8 cellular contexts compared by ENCODE assay signal in genomic region chr1:39491146-39491921, GRCh38. TPM values are rescaled to one million over a fixed set of nuclear protein-coding genes. Genes with fewer than 3 reads are reported as not detected.
A peak's percentile ranks its signal among the peaks of the same experiment; 100 is the strongest.
DNase-seq lines count a peak whose midpoint lies in the region; TF ChIP-seq lines count a peak whose summit lies in the region.

Gene BMP8A (plus strand): TSS chr1:39491636. CDS start chr1:39491992, 356 bp downstream.

- no peaks in the 10 kb centered on the region for H3K4me1 ChIP-seq in GM23248 (ENCODE audit: insufficient read depth)

- CTCF ChIA-PET in MCF 10A (lab: Yijun Ruan, JAX), result interaction anchor here (1.2 kb wide), 1 partner anchor 20 kb away, joined by 4 read pairs; no protein-coding TSS in a partner anchor

- no peak within 1 kb of the TSS for H3K9ac ChIP-seq in GM23248

- no TSS peak for BruUV-seq in MCF 10A (replicated peaks; lab: Mats Ljungman, UMichigan)

- no peaks in the 10 kb centered on the region for H3K4me1 Mint-ChIP-seq in MCF 10A (ENCODE audit: insufficient read depth, unreplicated experiment)

- peak within 1 kb of the TSS; percentile 44 for H3K4me3 Mint-ChIP-seq in MCF 10A (ENCODE audit: unreplicated experiment)

- in situ Hi-C loops in GM23248 (cut with MboI), result no loop called here

- H3K9me3 Mint-ChIP-seq in MCF 10A (ENCODE audit: unreplicated experiment), result no peaks in the 10 kb centered on the region

- no peaks in the 10 kb centered on the region for H3K9me3 ChIP-seq in GM23248 (ENCODE audit: low read depth)

- H3K79me2 ChIP-seq in GM23248 (ENCODE audit: insufficient read depth), result no peaks in the 10 kb centered on the region

- peak within 1 kb of the TSS; percentile 43 for H3K27ac Mint-ChIP-seq in MCF 10A (ENCODE audit: low read depth, unreplicated experiment)

- H3K27me3 ChIP-seq in GM23248 (replicated peaks; ENCODE audit: insufficient read depth), result no peaks in the 10 kb centered on the region; the same call in 1 of the 2 replicates

- intact Hi-C loops in MCF 10A (cut with micrococcal nuclease), result no loop called here

- peaks cover 33% of the 10 kb centered on the region for H3F3A ChIP-seq in GM23248 (ENCODE audit: insufficient read depth)

- TF ChIP-seq CTCF in MCF 10A (IDR thresholded peaks at IDR 0.05; ENCODE audit: unreplicated experiment), result no peak

- WGBS in GM23248 (ENCODE audit: low coverage in 1 of 2, low lambda C conversion rate in 2 of 2, missing lambda C conversion rate in 2 of 2), 2 experiments, result 1 to 2% methylated on average over 33 to 83 of the region's 112 CpGs

- no peak within 1 kb of the TSS for H3K27ac ChIP-seq in GM23248

- 0 out of 2 replicates have a peak within 1 kb of the TSS, but pooled peaks have one; percentile 32 for H2AFZ ChIP-seq in GM23248

- no peak within 1 kb of the TSS for H3K4me2 ChIP-seq in GM23248 (ENCODE audit: unreplicated experiment)

- peaks cover 27% of the 10 kb centered on the region for H3K36me3 Mint-ChIP-seq in MCF 10A (ENCODE audit: insufficient read depth, unreplicated experiment)

- H3K36me3 ChIP-seq in GM23248 (ENCODE audit: low read depth), result peaks cover 14% of the 10 kb centered on the region

- POLR2A ChIA-PET in MCF 10A (lab: Yijun Ruan, JAX), result no interaction called here

- no peaks in the 10 kb centered on the region for H4K20me1 ChIP-seq in GM23248 (ENCODE audit: insufficient read depth)

- no peaks in the 10 kb centered on the region for H3K9me2 ChIP-seq in GM23248 (ENCODE audit: insufficient read depth)

- H3K27me3 Mint-ChIP-seq in MCF 10A (ENCODE audit: insufficient read depth, unreplicated experiment), result no peaks in the 10 kb centered on the region

- H3K4me3 ChIP-seq in GM23248, result peak within 1 kb of the TSS; percentile 45; the same call in 1 of the 2 replicates

- DNase-seq in ELR (ENCODE audit: low read depth) (peak; percentile 51), GM23248 (peak; percentile 67), NCI-H1417 (lab: John Stamatoyannopoulos, UW) (peak; percentile 68 to 91 (median 90)), UCSD-AML1 (lab: John Stamatoyannopoulos, UW; ENCODE audit: unreplicated experiment) (peak; percentile 73), MCF 10A (ENCODE audit: unreplicated experiment) (no peak), left kidney (ENCODE audit: low read depth, low spot score) (peak; percentile 87), GF-D8 (lab: John Stamatoyannopoulos, UW) (no peak)
- DNase-seq in stimulated activated CD4-positive, alpha-beta T cell treated with anti-CD3 and anti-CD28 coated beads, TNF-alpha, amount 100 ng/mL, for 1 hour (ENCODE audit: low read depth in 3 of 3, low spot score in 1 of 3), result peak; percentile 22 to 58 (median 39)

RNA-seq across cellular contexts. Expression of gene BMP8A, which starts in this region (rescaled TPM):
- not detected in 2 replicates for total RNA-seq in GM23248 (2014; rRNA removed; shearing (Covaris generic))
- polyA plus RNA-seq in GM23248 (2016; fragmentation: Nextera tagmentation; extraction: Ambion mirVana), result not detected in 2 replicates
- not detected in 2 replicates for total RNA-seq in MCF 10A (2022)

Comparison
In these comparisons a context has a peak if more than half of its experiments do, and no peak if none do; other contexts are left out.
1. Peak in DNase-seq and H3K4me3 ChIP-seq in GM23248; RNA of the gene not detected or under 1 TPM.
2. DNase-seq: peak in ELR (single experiment), NCI-H1417 (3 of 3), UCSD-AML1 (single experiment), left kidney (single experiment) and stimulated activated CD4-positive, alpha-beta T cell treated with anti-CD3 and anti-CD28 coated beads, TNF-alpha, amount 100 ng/mL, for 1 hour (3 of 3); none in MCF 10A (single experiment) and GF-D8 (single experiment).